8 cellular contexts compared by ENCODE assay signal in genomic region chr2:203534486-203535077, GRCh38. TPM values are rescaled to one million over a fixed set of nuclear protein-coding genes. Genes with fewer than 3 reads are reported as not detected.
DNase-seq lines count a peak whose midpoint lies in the region; ATAC-seq and TF ChIP-seq lines count a peak whose summit lies in the region.

No MANE protein-coding gene starts in this region.

- H3K27ac ChIP-seq in thymus (ENCODE audit: low read depth) = peak overlapping the region; percentile 82

- TF ChIP-seq CTCF in BE2C (IDR thresholded peaks at IDR 0.05; ENCODE audit: low read depth, low read length) (no peak), GM20000 (IDR thresholded peaks at IDR 0.05; ENCODE audit: extremely low read depth, missing control alignments) (no peak), epithelial cell of esophagus (IDR thresholded peaks at IDR 0.05; ENCODE audit: insufficient read depth, low read depth, low read length, missing control alignments) (no peak), nephron (IDR thresholded peaks at IDR 0.05; ENCODE audit: unreplicated experiment in 3 of 3) (no peak)
- TF ChIP-seq CTCF in activated CD8-positive, alpha-beta T cell treated with anti-CD3 and anti-CD28 coated beads for 36 hours (IDR thresholded peaks at IDR 0.05) = no peak

- H3K36me3 Mint-ChIP-seq in activated CD8-positive, alpha-beta T cell treated with anti-CD3 and anti-CD28 coated beads for 36 hours (ENCODE audit: low read depth) = no peaks in the 10 kb centered on the region
- H3K36me3 Mint-ChIP-seq in nephron (ENCODE audit: low read depth) = peaks cover 5% of the 10 kb centered on the region

- DNase-seq in BE2C (no peak), GM20000 (ENCODE audit: low spot score) (peak; percentile 47), epithelial cell of esophagus (ENCODE audit: low read depth) (peak; percentile 29), GM19240 (ENCODE audit: insufficient read length, low spot score) (no peak)
- DNase-seq in Jurkat, Clone E6-1 (ENCODE audit: low read depth, low spot score) = no peak
- peak; percentile 59 for DNase-seq in activated CD8-positive, alpha-beta T cell treated with anti-CD3 and anti-CD28 coated beads for 36 hours

- no peak overlapping the region for H3K27ac Mint-ChIP-seq in activated CD8-positive, alpha-beta T cell treated with anti-CD3 and anti-CD28 coated beads for 36 hours
- peak overlapping the region; percentile 17 to 98 (median 53) for H3K27ac Mint-ChIP-seq in nephron

- peaks cover 19% of the 10 kb centered on the region for H3K9me3 Mint-ChIP-seq in activated CD8-positive, alpha-beta T cell treated with anti-CD3 and anti-CD28 coated beads for 36 hours
- H3K9me3 Mint-ChIP-seq in nephron = peaks cover 6% of the 10 kb centered on the region

- H3K4me1 ChIP-seq in BE2C (peaks cover 4% of the 10 kb centered on the region; the same call in 1 of the 2 replicates), thymus (ENCODE audit: control insufficient read depth, insufficient read depth, low read length) (peaks cover 6% of the 10 kb centered on the region)

- H3K27me3 ChIP-seq in BE2C = no peaks in the 10 kb centered on the region
- H3K27me3 ChIP-seq in thymus (ENCODE audit: control insufficient read depth, insufficient read depth) = peaks cover 3% of the 10 kb centered on the region

- peaks cover 19% of the 10 kb centered on the region for H3K4me1 Mint-ChIP-seq in activated CD8-positive, alpha-beta T cell treated with anti-CD3 and anti-CD28 coated beads for 36 hours (ENCODE audit: low read depth)
- peaks cover 44% of the 10 kb centered on the region for H3K4me1 Mint-ChIP-seq in nephron

- H3K9me3 ChIP-seq in BE2C (no peaks in the 10 kb centered on the region), thymus (ENCODE audit: control insufficient read depth) (no peaks in the 10 kb centered on the region)

- peak overlapping the region; percentile 73 for H3K4me3 Mint-ChIP-seq in activated CD8-positive, alpha-beta T cell treated with anti-CD3 and anti-CD28 coated beads for 36 hours
- H3K4me3 Mint-ChIP-seq in nephron = peak overlapping the region; percentile 89 to 95 (median 90)

- H3K36me3 ChIP-seq in BE2C = peaks cover 3% of the 10 kb centered on the region
- no peaks in the 10 kb centered on the region for H3K36me3 ChIP-seq in thymus (ENCODE audit: control insufficient read depth, insufficient read depth)

- POLR2A ChIA-PET in activated CD8-positive, alpha-beta T cell treated with anti-CD3 and anti-CD28 coated beads for 36 hours (lab: Charles Lee) = interaction anchor here (0.5 to 1.0 kb wide), 3 partner anchors 49 to 337 kb away, joined by 3 to 4 read pairs (median 3); no protein-coding TSS in a partner anchor

- peak overlapping the region; percentile 90 for H3K4me3 ChIP-seq in BE2C (ENCODE audit: low read depth, low read length)
- peak overlapping the region; percentile 44 for H3K4me3 ChIP-seq in Jurkat, Clone E6-1 (ENCODE audit: low read length)
- peak overlapping the region; percentile 80 for H3K4me3 ChIP-seq in epithelial cell of esophagus (ENCODE audit: low read length)
- peak overlapping the region; percentile 79 for H3K4me3 ChIP-seq in thymus (ENCODE audit: low read length)

- ATAC-seq in activated CD8-positive, alpha-beta T cell treated with anti-CD3 and anti-CD28 coated beads for 36 hours = peak; percentile 37

- intact Hi-C loops in activated CD8-positive, alpha-beta T cell treated with anti-CD3 and anti-CD28 coated beads for 36 hours (cut with micrococcal nuclease) = loop anchor here (10.0 kb wide), 1 partner anchor 170 kb away; the partner anchor contains the start of gene CD28

- CTCF ChIA-PET in activated CD8-positive, alpha-beta T cell treated with anti-CD3 and anti-CD28 coated beads for 36 hours (lab: Charles Lee) = interaction anchor here (1.3 to 1.9 kb wide), 2 partner anchors 52 to 281 kb away, joined by 5 to 6 read pairs; no protein-coding TSS in a partner anchor

- under 1% methylated on average over 43 of the region's 43 CpGs for WGBS in thymus

- H3K27me3 Mint-ChIP-seq in activated CD8-positive, alpha-beta T cell treated with anti-CD3 and anti-CD28 coated beads for 36 hours = peaks cover 39% of the 10 kb centered on the region
- H3K27me3 Mint-ChIP-seq in nephron (ENCODE audit: low read depth) = no peaks in the 10 kb centered on the region

RNA-seq across cellular contexts. Expression of gene RAPH1, which starts 0.5 kb away (rescaled TPM):
- polyA plus RNA-seq in BE2C (2012; ENCODE audit: insufficient read depth, insufficient read length, low read depth) = 2.6 TPM
- polyA plus RNA-seq in Jurkat, Clone E6-1 (2012; ENCODE audit: insufficient read depth, insufficient read length) = 1.1 TPM
- total RNA-seq in activated CD8-positive, alpha-beta T cell treated with anti-CD3 and anti-CD28 coated beads for 36 hours = 1 to 10 TPM; 1.5 to 1.9 TPM
- polyA plus RNA-seq in thymus = 4.4 TPM

Comparison
In these comparisons a context has a peak if more than half of its experiments do, and no peak if none do; other contexts are left out.
1. DNase-seq: peak in GM20000 (single experiment), activated CD8-positive, alpha-beta T cell treated with anti-CD3 and anti-CD28 coated beads for 36 hours (single experiment) and epithelial cell of esophagus (single experiment); none in BE2C (single experiment), Jurkat, Clone E6-1 (single experiment) and GM19240 (single experiment).
2. Peak in every context shown above with its lines, with median percentiles within 50 percentile points of each other: H3K4me3 ChIP-seq.